ENCODE assay signal across 1 cellular context in the genomic region with DNA sequence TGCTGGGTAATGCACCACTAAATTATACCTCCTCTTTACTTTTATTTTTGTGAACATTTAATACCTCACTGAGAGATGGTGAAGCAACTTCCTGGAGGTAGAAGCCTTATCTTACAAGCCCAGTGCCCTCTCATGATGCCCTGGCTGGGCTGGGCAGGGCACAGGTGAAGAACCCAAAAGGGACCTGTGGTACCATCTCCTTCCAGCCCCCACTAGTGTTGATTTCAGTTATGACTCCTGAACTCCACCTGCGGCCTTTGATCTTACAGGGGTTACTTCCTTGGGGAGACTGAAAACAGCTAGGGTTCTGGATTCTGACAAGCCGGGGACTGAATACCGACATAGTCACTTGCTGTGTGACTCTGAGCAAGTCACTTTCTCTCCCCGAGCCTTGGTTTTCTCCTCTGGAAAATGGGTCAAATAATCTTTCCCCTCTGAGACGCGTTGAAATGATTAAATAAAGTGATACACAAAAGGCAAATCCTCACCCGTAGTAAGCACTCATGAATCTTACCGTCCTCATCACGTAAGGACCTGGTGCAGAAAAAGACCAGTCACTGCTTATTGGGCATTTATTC.
TF ChIP-seq lines count a peak whose summit lies in the region.

No MANE protein-coding gene starts in this region.

TF ChIP-seq in K562, 482 proteins besides CTCF, POLR2A, EP300 and RAD21:
- peak; percentile 67 for TF ChIP-seq MIER1 (IDR thresholded peaks at IDR 0.05; ENCODE audit: low read depth)
- TF ChIP-seq, protein P1, sequence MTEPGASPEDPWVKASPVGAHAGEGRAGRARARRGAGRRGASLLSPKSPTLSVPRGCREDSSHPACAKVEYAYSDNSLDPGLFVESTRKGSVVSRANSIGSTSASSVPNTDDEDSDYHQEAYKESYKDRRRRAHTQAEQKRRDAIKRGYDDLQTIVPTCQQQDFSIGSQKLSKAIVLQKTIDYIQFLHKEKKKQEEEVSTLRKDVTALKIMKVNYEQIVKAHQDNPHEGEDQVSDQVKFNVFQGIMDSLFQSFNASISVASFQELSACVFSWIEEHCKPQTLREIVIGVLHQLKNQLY (CRISPR knock-in tag; conservative IDR thresholded peaks at IDR 0.05): no peak
TF ChIP-seq in K562: peak in this region for 1.
